Comparison of ENCODE assay signal across 26 cellular contexts in genomic region chr2:172250801-172251200, GRCh38.
DNase-seq lines count a peak whose midpoint lies in the region; ATAC-seq and TF ChIP-seq lines count a peak whose summit lies in the region.
"Had no signal": no experiment of that assay in that cellular context is flagged by ENCODE, and none has a peak within 500 bp of the region (broad histone marks: within the 10 kb centered on the region; RNA-seq: fewer than 3 reads in every experiment).

No MANE protein-coding gene starts in this region.

- peak overlapping the region; percentile 71 for H3K4me3 Mint-ChIP-seq in natural killer cell treated with Interleukin-12 subunit alpha and Interleukin-12 subunit beta and Interleukin-15 and Interleukin-18, amount 100 ng/mL, for 72 hours
- H3K4me3 Mint-ChIP-seq in natural killer cell, result no peak overlapping the region
- H3K4me3 Mint-ChIP-seq: endodermal cell; IgD-negative memory B cell; mesothelial cell of epicardium; naive thymus-derived CD4-positive, alpha-beta T cell; T-helper 17 cell had no signal

- H3K4me1 ChIP-seq in foreskin keratinocyte, result peaks cover 66% of the 10 kb centered on the region

- DNase-seq in natural killer cell treated with Interleukin-12 subunit alpha and Interleukin-12 subunit beta and Interleukin-15 and Interleukin-18, amount 100 ng/mL, for 72 hours (ENCODE audit: low spot score), result no peak
- no peak for DNase-seq in natural killer cell
- DNase-seq in SW480 (ENCODE audit: low spot score), result peak; percentile 58
- DNase-seq in foreskin keratinocyte, result no peak
- DNase-seq in activated naive CD4-positive, alpha-beta T cell treated with Interleukin-2 at 50 U/mL for 16 hours, result no peak
- no peak for DNase-seq in NCI-H524 (lab: John Stamatoyannopoulos, UW)
- DNase-seq: activated gamma-delta T cell treated with Interleukin-2 at 50 U/mL for 16 hours; activated T-cell treated with anti-CD3 and anti-CD28 coated beads, Interleukin-2, amount 50 U/mL, for 1 hour; cortex of kidney; endodermal cell; naive thymus-derived CD4-positive, alpha-beta T cell; NCI-H2081 treated with DMSO at 0.1 percent for 48 hours; NCI-H446 treated with DMSO at 0.1 percent for 48 hours; NK-92 treated with Interleukin-12 subunit alpha and Interleukin-12 subunit beta, amount 100 ng/mL, for 24 hours; ovary; SJCRH30; stimulated activated CD4-positive, alpha-beta T cell treated with anti-CD3 and anti-CD28 coated beads, Interleukin-4, amount 100 ng/mL, for 4 hours; stimulated activated naive CD4-positive, alpha-beta T cell; T-helper 17 cell had no signal

- intact Hi-C loops in natural killer cell (cut with micrococcal nuclease), result no loop called here

- TF ChIP-seq CTCF in natural killer cell (IDR thresholded peaks at IDR 0.05), result no peak
- TF ChIP-seq CTCF in foreskin keratinocyte (conservative IDR thresholded peaks at IDR 0.05), result no peak

- H3K27me3 ChIP-seq in foreskin keratinocyte, result no peaks in the 10 kb centered on the region
- H3K27me3 ChIP-seq: ovary, right atrium auricular region, SJCRH30, vagina had no signal

- H3K27ac ChIP-seq in foreskin keratinocyte, result peak overlapping the region; percentile 93
- H3K27ac ChIP-seq: ovary, SJCRH30, vagina had no signal

- ATAC-seq in natural killer cell treated with Interleukin-12 subunit alpha and Interleukin-12 subunit beta and Interleukin-15 and Interleukin-18, amount 100 ng/mL, for 72 hours, result no peak
- ATAC-seq in natural killer cell, result no peak
- ATAC-seq in foreskin keratinocyte, result no peak
- ATAC-seq in HG03280 (IDR thresholded peaks at IDR 0.05; ENCODE audit: unreplicated experiment), result no peak
- no peak for ATAC-seq in GM19023 (IDR thresholded peaks at IDR 0.05; ENCODE audit: unreplicated experiment)
- ATAC-seq: naive thymus-derived CD4-positive, alpha-beta T cell; Panc1; T-helper 17 cell had no signal

- H3K9me3 Mint-ChIP-seq in natural killer cell treated with Interleukin-12 subunit alpha and Interleukin-12 subunit beta and Interleukin-15 and Interleukin-18, amount 100 ng/mL, for 72 hours, result peaks cover 3% of the 10 kb centered on the region
- no peaks in the 10 kb centered on the region for H3K9me3 Mint-ChIP-seq in natural killer cell
- H3K9me3 Mint-ChIP-seq: endodermal cell, IgD-negative memory B cell, mesothelial cell of epicardium had no signal

- H3K27ac Mint-ChIP-seq in natural killer cell treated with Interleukin-12 subunit alpha and Interleukin-12 subunit beta and Interleukin-15 and Interleukin-18, amount 100 ng/mL, for 72 hours, result peak overlapping the region; percentile 84 to 87
- H3K27ac Mint-ChIP-seq in natural killer cell, result no peak overlapping the region
- H3K27ac Mint-ChIP-seq: IgD-negative memory B cell, mesothelial cell of epicardium, T-helper 17 cell had no signal

- peaks cover 44 to 57% of the 10 kb centered on the region in 2 donors for H3K4me1 Mint-ChIP-seq in natural killer cell treated with Interleukin-12 subunit alpha and Interleukin-12 subunit beta and Interleukin-15 and Interleukin-18, amount 100 ng/mL, for 72 hours (ENCODE audit: low read depth in 2 of 2)
- peaks cover 7 to 11% of the 10 kb centered on the region in 2 donors for H3K4me1 Mint-ChIP-seq in natural killer cell
- H3K4me1 Mint-ChIP-seq: IgD-negative memory B cell had no signal

- no peaks in the 10 kb centered on the region for H3K36me3 Mint-ChIP-seq in natural killer cell treated with Interleukin-12 subunit alpha and Interleukin-12 subunit beta and Interleukin-15 and Interleukin-18, amount 100 ng/mL, for 72 hours
- H3K36me3 Mint-ChIP-seq in natural killer cell, result no peaks in the 10 kb centered on the region
- H3K36me3 Mint-ChIP-seq: mesothelial cell of epicardium had no signal

- peaks cover 0 to 2% of the 10 kb centered on the region in 2 donors for H3K27me3 Mint-ChIP-seq in natural killer cell treated with Interleukin-12 subunit alpha and Interleukin-12 subunit beta and Interleukin-15 and Interleukin-18, amount 100 ng/mL, for 72 hours
- H3K27me3 Mint-ChIP-seq in natural killer cell (ENCODE audit: low read depth in 2 of 2), result no peaks in the 10 kb centered on the region
- H3K27me3 Mint-ChIP-seq: naive thymus-derived CD4-positive, alpha-beta T cell; T-helper 17 cell had no signal

Comparison
In these comparisons a context has a peak if more than half of its experiments do, and no peak if none do; other contexts are left out.
1. H3K27ac Mint-ChIP-seq: peak in natural killer cell treated with Interleukin-12 subunit alpha and Interleukin-12 subunit beta and Interleukin-15 and Interleukin-18, amount 100 ng/mL, for 72 hours (2 of 2); none in natural killer cell (0 of 2).